In genomic region chr11:14748093-14748492, GRCh38 we compare ENCODE assay signal across 25 cellular contexts.
"Had no signal": no experiment of that assay in that cellular context is flagged by ENCODE, and none has a peak within 500 bp of the region (broad histone marks: within the 10 kb centered on the region; RNA-seq: fewer than 3 reads in every experiment).

No MANE protein-coding gene starts in this region.

- FAIRE-seq: bronchial epithelial cell had no signal

- DNase-seq: activated CD4-positive, alpha-beta memory T cell treated with anti-CD3 and anti-CD28 coated beads for 36 hours; activated CD4-positive, alpha-beta T cell treated with anti-CD3 and anti-CD28 coated beads, Interleukin-2, amount 10 ng/mL, durations not matched to agents 7 days and 5 days; activated CD4-positive, CD25-positive, alpha-beta regulatory T cell; activated CD8-positive, alpha-beta memory T cell treated with anti-CD3 and anti-CD28 coated beads for 24 hours; activated gamma-delta T cell treated with Interleukin-2 at 50 U/mL for 16 hours; activated naive CD4-positive, alpha-beta T cell treated with anti-CD3 and anti-CD28 coated beads, Interleukin-2, amount 10 ng/mL, durations not matched to agents 7 days and 5 days; activated naive CD8-positive, alpha-beta T cell treated with anti-CD3 and anti-CD28 coated beads, Interleukin-2, amount 50 U/mL, for 24 hours; activated T-cell treated with anti-CD3 and anti-CD28 coated beads for 4 hours; activated T-cell treated with anti-CD3 and anti-CD28 coated beads, Interleukin-2, amount 50 U/mL, for 48 hours; amniotic stem cell; body of pancreas; central memory CD4-positive, alpha-beta T cell; KBM-7; NCI-H1048; NCI-H146; NCI-H2029; NCI-H2107; NCI-H2171 treated with DMSO at 0.1 percent for 48 hours; NCI-H226; NCI-H69; PC-9; SHP77 treated with DMSO at 0.1 percent for 48 hours; T-helper 1 cell had no signal

- ATAC-seq: activated naive CD8-positive, alpha-beta T cell treated with anti-CD3 and anti-CD28 coated beads, Interleukin-2, amount 50 U/mL, for 24 hours; activated T-helper 17 cell treated with anti-CD3 and anti-CD28 coated beads, Interleukin-2, amount 50 U/mL, for 72 hours; body of pancreas had no signal
